1 cellular context compared by ENCODE assay signal in genomic region chr9:38000332-38000731, GRCh38.
A peak's percentile ranks its signal among the peaks of the same experiment; 100 is the strongest.
TF ChIP-seq lines count a peak whose summit lies in the region.

No MANE protein-coding gene starts in this region.

TF ChIP-seq in HepG2, 621 proteins besides CTCF, POLR2A, EP300 and RAD21 (continues in another document):
- TF ChIP-seq CENPBD1 (CRISPR knock-in tag; IDR thresholded peaks at IDR 0.05; ENCODE audit: borderline replicate concordance, low read depth) (no peak), ZFY (CRISPR knock-in tag; IDR thresholded peaks at IDR 0.05) (no peak), ZNF552 (CRISPR knock-in tag; IDR thresholded peaks at IDR 0.05; ENCODE audit: borderline replicate concordance) (no peak), ZNF431 (CRISPR knock-in tag; IDR thresholded peaks at IDR 0.05; ENCODE audit: borderline replicate concordance, low read depth) (no peak), ZNF496 (CRISPR knock-in tag; IDR thresholded peaks at IDR 0.05; ENCODE audit: insufficient replicate concordance) (no peak), ZIK1 (CRISPR knock-in tag; IDR thresholded peaks at IDR 0.05; ENCODE audit: borderline replicate concordance, low read depth) (no peak), GFI1 (CRISPR knock-in tag; IDR thresholded peaks at IDR 0.05; ENCODE audit: borderline replicate concordance) (no peak), TERF1 (CRISPR knock-in tag; IDR thresholded peaks at IDR 0.05) (no peak), MAF1 (CRISPR knock-in tag; IDR thresholded peaks at IDR 0.05; ENCODE audit: borderline replicate concordance) (no peak), ZFP36L2 (CRISPR knock-in tag; IDR thresholded peaks at IDR 0.05) (no peak), ZFP90 (CRISPR knock-in tag; IDR thresholded peaks at IDR 0.05; ENCODE audit: borderline replicate concordance) (no peak), RBM22 (optimal IDR thresholded peaks at IDR 0.05; ENCODE audit: low read length) (peak; percentile 77), MTA1 (CRISPR knock-in tag; IDR thresholded peaks at IDR 0.05; ENCODE audit: borderline replicate concordance) (no peak), IKZF5 (CRISPR knock-in tag; IDR thresholded peaks at IDR 0.05) (no peak), HNF4A (CRISPR knock-in tag; IDR thresholded peaks at IDR 0.05) (0 out of 2 replicates have a peak, but pooled peaks have one; percentile 14), ZBTB21 (CRISPR knock-in tag; IDR thresholded peaks at IDR 0.05) (no peak), ZNF607 (CRISPR knock-in tag; IDR thresholded peaks at IDR 0.05; ENCODE audit: borderline replicate concordance) (no peak), ZBTB33 (CRISPR knock-in tag; IDR thresholded peaks at IDR 0.05) (0 out of 2 replicates have a peak, but pooled peaks have one; percentile 9), CREB1 (IDR thresholded peaks at IDR 0.05) (no peak), CREB1 (CRISPR knock-in tag; IDR thresholded peaks at IDR 0.05) (no peak), ZNF850 (CRISPR knock-in tag; conservative IDR thresholded peaks at IDR 0.05) (no peak), NFRKB (IDR thresholded peaks at IDR 0.05) (no peak), HMG20A (CRISPR knock-in tag; IDR thresholded peaks at IDR 0.05; ENCODE audit: borderline replicate concordance) (no peak), STAG1 (CRISPR knock-in tag; IDR thresholded peaks at IDR 0.05) (peak; percentile 41), GLMP (CRISPR knock-in tag; IDR thresholded peaks at IDR 0.05; ENCODE audit: borderline replicate concordance) (no peak), BCL6 (CRISPR knock-in tag; IDR thresholded peaks at IDR 0.05) (peak; percentile 47), ZNF713 (CRISPR knock-in tag; IDR thresholded peaks at IDR 0.05) (no peak), ZNF687 (CRISPR knock-in tag; IDR thresholded peaks at IDR 0.05) (peak; percentile 39; the same call in 1 of the 2 replicates), TOPORS (CRISPR knock-in tag; IDR thresholded peaks at IDR 0.05) (no peak), ZFP82 (CRISPR knock-in tag; IDR thresholded peaks at IDR 0.05; ENCODE audit: borderline replicate concordance) (no peak), CEBPZ (IDR thresholded peaks at IDR 0.05; ENCODE audit: low read length) (no peak), SRF (IDR thresholded peaks at IDR 0.05; ENCODE audit: low read depth, low read length) (no peak), BCLAF1 (IDR thresholded peaks at IDR 0.05) (no peak), ZSCAN12 (CRISPR knock-in tag; IDR thresholded peaks at IDR 0.05) (no peak), NR2F6 (IDR thresholded peaks at IDR 0.05) (no peak), NR2F6 (CRISPR knock-in tag; IDR thresholded peaks at IDR 0.05) (peak; percentile 37), ZNF501 (CRISPR knock-in tag; IDR thresholded peaks at IDR 0.05) (no peak), EED (CRISPR knock-in tag; IDR thresholded peaks at IDR 0.05) (no peak), REST (IDR thresholded peaks at IDR 0.05; ENCODE audit: borderline replicate concordance in 1 of 2, low read depth in 1 of 2, low read length in 2 of 2) (no peak), SP1 (IDR thresholded peaks at IDR 0.05) (no peak), SP1 (CRISPR knock-in tag; IDR thresholded peaks at IDR 0.05) (no peak), JARID2 (CRISPR knock-in tag; IDR thresholded peaks at IDR 0.05; ENCODE audit: insufficient replicate concordance) (no peak)
